Comparison of ENCODE assay signal across 7 cellular contexts in the genomic region with DNA sequence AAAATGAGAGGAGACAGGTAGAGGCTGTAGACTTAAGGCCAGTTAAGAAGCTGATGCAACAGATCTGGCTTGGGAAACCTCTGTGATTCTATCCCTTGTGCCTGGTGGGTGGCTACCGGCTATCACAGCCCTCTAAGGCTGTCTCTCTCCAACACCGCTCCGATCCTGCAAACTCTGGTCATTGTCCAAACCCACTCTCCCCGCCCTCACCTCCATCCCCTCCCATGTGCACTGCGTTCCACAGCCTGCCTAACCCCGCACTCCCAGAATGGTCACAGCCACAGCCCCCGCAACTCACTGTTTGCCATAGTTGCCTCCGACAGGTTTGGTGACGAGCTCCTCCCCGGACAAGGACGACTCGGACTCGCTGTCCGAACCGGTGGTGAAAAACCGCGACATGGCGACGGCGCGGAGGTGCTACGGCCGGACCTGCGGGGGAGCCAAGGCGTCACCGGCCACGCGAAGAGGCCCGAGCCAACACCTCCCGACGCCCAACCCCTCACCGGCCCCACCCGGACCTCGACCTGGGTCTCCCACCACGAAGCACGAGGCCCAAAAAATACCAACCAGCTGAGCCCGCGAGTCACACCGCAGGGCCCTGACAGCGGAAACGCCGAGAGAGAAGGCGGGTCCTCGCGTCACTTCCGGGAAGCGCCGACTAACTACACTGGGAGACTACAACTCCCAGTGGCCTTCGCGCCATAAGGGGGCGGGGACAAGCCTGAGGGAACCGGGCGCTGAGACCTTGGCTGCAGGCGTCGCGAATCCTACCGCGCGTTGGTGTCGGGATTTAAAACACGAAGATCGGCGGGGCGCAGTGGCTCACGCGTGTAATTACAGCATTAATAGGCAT. TPM values are rescaled to one million over a fixed set of nuclear protein-coding genes. Genes with fewer than 3 reads are reported as not detected.
DNase-seq lines count a peak whose midpoint lies in the region; ATAC-seq, FAIRE-seq and TF ChIP-seq lines count a peak whose summit lies in the region.
"Not testable (repeated sequence)": the region's sequence is repeated elsewhere in the genome, so short reads cannot be mapped to it uniquely, and the experiment has no call there.

A gene with protein sequence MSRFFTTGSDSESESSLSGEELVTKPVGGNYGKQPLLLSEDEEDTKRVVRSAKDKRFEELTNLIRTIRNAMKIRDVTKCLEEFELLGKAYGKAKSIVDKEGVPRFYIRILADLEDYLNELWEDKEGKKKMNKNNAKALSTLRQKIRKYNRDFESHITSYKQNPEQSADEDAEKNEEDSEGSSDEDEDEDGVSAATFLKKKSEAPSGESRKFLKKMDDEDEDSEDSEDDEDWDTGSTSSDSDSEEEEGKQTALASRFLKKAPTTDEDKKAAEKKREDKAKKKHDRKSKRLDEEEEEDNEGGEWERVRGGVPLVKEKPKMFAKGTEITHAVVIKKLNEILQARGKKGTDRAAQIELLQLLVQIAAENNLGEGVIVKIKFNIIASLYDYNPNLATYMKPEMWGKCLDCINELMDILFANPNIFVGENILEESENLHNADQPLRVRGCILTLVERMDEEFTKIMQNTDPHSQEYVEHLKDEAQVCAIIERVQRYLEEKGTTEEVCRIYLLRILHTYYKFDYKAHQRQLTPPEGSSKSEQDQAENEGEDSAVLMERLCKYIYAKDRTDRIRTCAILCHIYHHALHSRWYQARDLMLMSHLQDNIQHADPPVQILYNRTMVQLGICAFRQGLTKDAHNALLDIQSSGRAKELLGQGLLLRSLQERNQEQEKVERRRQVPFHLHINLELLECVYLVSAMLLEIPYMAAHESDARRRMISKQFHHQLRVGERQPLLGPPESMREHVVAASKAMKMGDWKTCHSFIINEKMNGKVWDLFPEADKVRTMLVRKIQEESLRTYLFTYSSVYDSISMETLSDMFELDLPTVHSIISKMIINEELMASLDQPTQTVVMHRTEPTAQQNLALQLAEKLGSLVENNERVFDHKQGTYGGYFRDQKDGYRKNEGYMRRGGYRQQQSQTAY (minus strand): TSS at position 622 of the 853 bp plus-strand sequence. CDS start 223 bp downstream, at position 399.

- H3K4me3 ChIP-seq in HCT116 (replicated peaks in 1 of 2; ENCODE audit: low read depth in 1 of 2, low read length in 2 of 2) (peak within 1 kb of the TSS; percentile 49 to 51), iPS DF 6.9 (ENCODE audit: low read length) (peak within 1 kb of the TSS; percentile 17; the same call in 1 of the 2 replicates), pancreas (peak within 1 kb of the TSS in 1 of 4 donors; percentile 33)

- not testable (repeated sequence) for H3K9me2 ChIP-seq in HCT116 (ENCODE audit: insufficient read depth)

- not testable (repeated sequence) for H3K4me1 ChIP-seq in HCT116 (ENCODE audit: control insufficient read depth in 1 of 2, insufficient read depth in 2 of 2, low read length in 2 of 2); iPS DF 6.9 (ENCODE audit: control insufficient read depth, insufficient read depth, low read length); pancreas

- H3K4me3 Mint-ChIP-seq in T-helper 2 cell treated with Interferon-gamma antibody and Interleukin-4, amounts not matched to agents 5 μg/mL and 100 μg/mL, for 36 hours: peak within 1 kb of the TSS; percentile 82

- TSS peak; percentile 44 for BruUV-seq in HCT116 (replicated peaks; lab: Mats Ljungman, UMichigan)

- peak within 1 kb of the TSS; percentile 49 for H3K27ac Mint-ChIP-seq in T-helper 2 cell treated with Interferon-gamma antibody and Interleukin-4, amounts not matched to agents 5 μg/mL and 100 μg/mL, for 36 hours

- peak within 1 kb of the TSS; percentile 45; the same call in 1 of the 2 replicates for H3K4me2 ChIP-seq in HCT116 (ENCODE audit: low read length)

- not testable (repeated sequence) for H3K9me3 Mint-ChIP-seq in T-helper 2 cell treated with Interferon-gamma antibody and Interleukin-4, amounts not matched to agents 5 μg/mL and 100 μg/mL, for 36 hours

- intact Hi-C loops in HCT116 (cut with micrococcal nuclease); pancreas (cut with DNase I): not testable (repeated sequence)

- not testable (repeated sequence) for FAIRE-seq in pancreas (lab: Jason Lieb, UNC)

- RAD21 ChIA-PET in HCT116 (lab: Charles Lee; ENCODE audit: low non-redundant PET in 1 of 2, low total read pairs in 2 of 2, uncharacterized antibody in 2 of 2, unreplicated experiment in 2 of 2): not testable (repeated sequence)

- H3K9me3 ChIP-seq in HCT116 (ENCODE audit: control insufficient read depth in 1 of 2, insufficient read depth in 1 of 2, low read depth in 1 of 2, low read length in 2 of 2); iPS DF 6.9 (ENCODE audit: control insufficient read depth, insufficient read depth, low read length); pancreas: not testable (repeated sequence)

- H2AFZ ChIP-seq in HCT116 (ENCODE audit: low read depth, low read length, poor library complexity, severe bottlenecking): not testable (repeated sequence)

- not testable (repeated sequence) for H3K27me3 Mint-ChIP-seq in T-helper 2 cell treated with Interferon-gamma antibody and Interleukin-4, amounts not matched to agents 5 μg/mL and 100 μg/mL, for 36 hours (ENCODE audit: low read depth)

- POLR2A ChIA-PET in HCT116 (lab: Charles Lee): not testable (repeated sequence)

- ATAC-seq in GM18861 (IDR thresholded peaks at IDR 0.05; ENCODE audit: unreplicated experiment) (peak; percentile 95), HCT116 (peak; percentile 97), HG03520 (IDR thresholded peaks at IDR 0.05; ENCODE audit: unreplicated experiment) (peak; percentile 88), pancreas (peak; percentile 99 to 100 (median 100))

- not testable (repeated sequence) for H3K36me3 Mint-ChIP-seq in T-helper 2 cell treated with Interferon-gamma antibody and Interleukin-4, amounts not matched to agents 5 μg/mL and 100 μg/mL, for 36 hours (ENCODE audit: low read depth)

- no CpG with 5 or more reads among the region's 66 CpGs for WGBS in iPS DF 6.9 (ENCODE audit: insufficient coverage, insufficient read length)
- no CpG with 5 or more reads among the region's 66 CpGs for WGBS in pancreas, 2 donors

- H3K27me3 ChIP-seq in HCT116 (ENCODE audit: insufficient read depth, low read length); iPS DF 6.9 (ENCODE audit: control insufficient read depth, insufficient read depth, low read length); pancreas: not testable (repeated sequence)

- not testable (repeated sequence) for TF ChIP-seq POLR2A in HCT116 (IDR thresholded peaks at IDR 0.05; ENCODE audit: borderline replicate concordance, extremely low read depth, insufficient read depth, insufficient read length)

- not testable (repeated sequence) for H3K79me2 ChIP-seq in HCT116 (ENCODE audit: insufficient read depth, low read length)

- not testable (repeated sequence) for TF ChIP-seq RAD21 in HCT116 (IDR thresholded peaks at IDR 0.05; ENCODE audit: low read depth)

- H4K20me1 ChIP-seq in HCT116 (ENCODE audit: insufficient read depth): not testable (repeated sequence)

- peak within 1 kb of the TSS; percentile 45; the same call in 1 of the 2 replicates for H3K9ac ChIP-seq in HCT116 (ENCODE audit: low read length)

- DNase-seq in HCT116 (ENCODE audit: low read depth, low spot score); T-helper 2 cell treated with Interferon-gamma antibody and Interleukin-4, amounts not matched to agents 5 μg/mL and 100 μg/mL, for 36 hours (ENCODE audit: low spot score); cerebellum (ENCODE audit: low spot score); iPS DF 6.9 (ENCODE audit: low read depth, low spot score); pancreas: not testable (repeated sequence)

- TF ChIP-seq CTCF in HCT116 (IDR thresholded peaks at IDR 0.05 in 2 of 3, conservative IDR thresholded peaks at IDR 0.05 in 1 of 3; ENCODE audit: borderline replicate concordance in 1 of 3, insufficient read depth in 1 of 3, low read depth in 2 of 3, low read length in 2 of 3); pancreas (IDR thresholded peaks at IDR 0.05): not testable (repeated sequence)

- CTCF ChIA-PET in HCT116 (lab: Charles Lee): not testable (repeated sequence)

- H3K4me1 Mint-ChIP-seq in T-helper 2 cell treated with Interferon-gamma antibody and Interleukin-4, amounts not matched to agents 5 μg/mL and 100 μg/mL, for 36 hours (ENCODE audit: low read depth): not testable (repeated sequence)

- H3K36me3 ChIP-seq in HCT116 (ENCODE audit: control insufficient read depth in 1 of 2, insufficient read depth in 2 of 2, low read length in 2 of 2); iPS DF 6.9 (ENCODE audit: control insufficient read depth, insufficient read depth, low read length); pancreas: not testable (repeated sequence)

- H3K27ac ChIP-seq in HCT116 (ENCODE audit: low read depth, low read length); iPS DF 6.9 (ENCODE audit: low read length); pancreas: not testable (repeated sequence)

RNA-seq across cellular contexts. Expression of the gene that starts here (rescaled TPM):
- total RNA-seq in HCT116 (2021; ENCODE audit: unreplicated experiment) (104 TPM), cerebellum (59.2 TPM), pancreas (10 to 100 TPM; 32.6 to 76.5 (median 50.5) TPM)
- polyA plus RNA-seq in HCT116 (2012): 138 and 188 TPM in 2 replicates
- 10 to 100 TPM; 38.7 to 49.0 TPM for polyA plus RNA-seq in pancreas
